In the genomic region with DNA sequence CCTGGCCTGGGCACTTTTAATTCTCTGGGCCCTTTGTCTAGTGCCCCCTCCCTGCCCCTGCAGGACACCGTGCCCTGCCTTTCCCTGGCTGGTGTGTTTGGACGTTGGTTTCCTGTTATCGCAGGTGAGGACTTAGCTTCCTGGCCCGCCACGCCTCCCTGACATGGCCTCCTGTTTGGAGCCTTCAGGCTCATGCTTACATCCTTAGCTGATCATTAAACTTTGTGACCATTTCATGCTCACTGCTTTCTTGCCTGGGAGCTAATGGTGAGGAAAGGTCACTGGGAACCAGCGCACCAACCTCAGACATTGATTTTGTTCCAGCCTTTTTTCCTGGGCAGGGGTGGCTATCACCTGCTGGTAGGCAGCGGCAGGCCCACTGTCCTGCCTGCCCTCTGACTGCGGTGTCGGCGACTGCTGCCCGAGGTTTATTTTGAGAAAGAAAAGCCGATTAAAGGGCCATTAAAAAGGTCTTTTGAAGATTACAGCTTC, we compare ENCODE assay signal across 1 cellular context.
TF ChIP-seq lines count a peak whose summit lies in the region.

No MANE protein-coding gene starts in this region.

TF ChIP-seq in GM23338, 12 proteins besides CTCF, POLR2A, EP300 and RAD21 (continued from another document):
- TF ChIP-seq, protein P1, sequence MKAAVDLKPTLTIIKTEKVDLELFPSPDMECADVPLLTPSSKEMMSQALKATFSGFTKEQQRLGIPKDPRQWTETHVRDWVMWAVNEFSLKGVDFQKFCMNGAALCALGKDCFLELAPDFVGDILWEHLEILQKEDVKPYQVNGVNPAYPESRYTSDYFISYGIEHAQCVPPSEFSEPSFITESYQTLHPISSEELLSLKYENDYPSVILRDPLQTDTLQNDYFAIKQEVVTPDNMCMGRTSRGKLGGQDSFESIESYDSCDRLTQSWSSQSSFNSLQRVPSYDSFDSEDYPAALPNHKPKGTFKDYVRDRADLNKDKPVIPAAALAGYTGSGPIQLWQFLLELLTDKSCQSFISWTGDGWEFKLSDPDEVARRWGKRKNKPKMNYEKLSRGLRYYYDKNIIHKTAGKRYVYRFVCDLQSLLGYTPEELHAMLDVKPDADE (IDR thresholded peaks at IDR 0.05), result no peak
- TF ChIP-seq JUNB (IDR thresholded peaks at IDR 0.05; ENCODE audit: unreplicated experiment) (no peak), EZH2 (IDR thresholded peaks at IDR 0.05; ENCODE audit: low read depth, unreplicated experiment) (no peak), POLR2AphosphoS5 (IDR thresholded peaks at IDR 0.05; ENCODE audit: low read depth) (no peak), ZNF114 (CRISPR knock-in tag; IDR thresholded peaks at IDR 0.05) (no peak), STAT1 (IDR thresholded peaks at IDR 0.05; ENCODE audit: unreplicated experiment) (no peak)
- TF ChIP-seq, protein P2, sequence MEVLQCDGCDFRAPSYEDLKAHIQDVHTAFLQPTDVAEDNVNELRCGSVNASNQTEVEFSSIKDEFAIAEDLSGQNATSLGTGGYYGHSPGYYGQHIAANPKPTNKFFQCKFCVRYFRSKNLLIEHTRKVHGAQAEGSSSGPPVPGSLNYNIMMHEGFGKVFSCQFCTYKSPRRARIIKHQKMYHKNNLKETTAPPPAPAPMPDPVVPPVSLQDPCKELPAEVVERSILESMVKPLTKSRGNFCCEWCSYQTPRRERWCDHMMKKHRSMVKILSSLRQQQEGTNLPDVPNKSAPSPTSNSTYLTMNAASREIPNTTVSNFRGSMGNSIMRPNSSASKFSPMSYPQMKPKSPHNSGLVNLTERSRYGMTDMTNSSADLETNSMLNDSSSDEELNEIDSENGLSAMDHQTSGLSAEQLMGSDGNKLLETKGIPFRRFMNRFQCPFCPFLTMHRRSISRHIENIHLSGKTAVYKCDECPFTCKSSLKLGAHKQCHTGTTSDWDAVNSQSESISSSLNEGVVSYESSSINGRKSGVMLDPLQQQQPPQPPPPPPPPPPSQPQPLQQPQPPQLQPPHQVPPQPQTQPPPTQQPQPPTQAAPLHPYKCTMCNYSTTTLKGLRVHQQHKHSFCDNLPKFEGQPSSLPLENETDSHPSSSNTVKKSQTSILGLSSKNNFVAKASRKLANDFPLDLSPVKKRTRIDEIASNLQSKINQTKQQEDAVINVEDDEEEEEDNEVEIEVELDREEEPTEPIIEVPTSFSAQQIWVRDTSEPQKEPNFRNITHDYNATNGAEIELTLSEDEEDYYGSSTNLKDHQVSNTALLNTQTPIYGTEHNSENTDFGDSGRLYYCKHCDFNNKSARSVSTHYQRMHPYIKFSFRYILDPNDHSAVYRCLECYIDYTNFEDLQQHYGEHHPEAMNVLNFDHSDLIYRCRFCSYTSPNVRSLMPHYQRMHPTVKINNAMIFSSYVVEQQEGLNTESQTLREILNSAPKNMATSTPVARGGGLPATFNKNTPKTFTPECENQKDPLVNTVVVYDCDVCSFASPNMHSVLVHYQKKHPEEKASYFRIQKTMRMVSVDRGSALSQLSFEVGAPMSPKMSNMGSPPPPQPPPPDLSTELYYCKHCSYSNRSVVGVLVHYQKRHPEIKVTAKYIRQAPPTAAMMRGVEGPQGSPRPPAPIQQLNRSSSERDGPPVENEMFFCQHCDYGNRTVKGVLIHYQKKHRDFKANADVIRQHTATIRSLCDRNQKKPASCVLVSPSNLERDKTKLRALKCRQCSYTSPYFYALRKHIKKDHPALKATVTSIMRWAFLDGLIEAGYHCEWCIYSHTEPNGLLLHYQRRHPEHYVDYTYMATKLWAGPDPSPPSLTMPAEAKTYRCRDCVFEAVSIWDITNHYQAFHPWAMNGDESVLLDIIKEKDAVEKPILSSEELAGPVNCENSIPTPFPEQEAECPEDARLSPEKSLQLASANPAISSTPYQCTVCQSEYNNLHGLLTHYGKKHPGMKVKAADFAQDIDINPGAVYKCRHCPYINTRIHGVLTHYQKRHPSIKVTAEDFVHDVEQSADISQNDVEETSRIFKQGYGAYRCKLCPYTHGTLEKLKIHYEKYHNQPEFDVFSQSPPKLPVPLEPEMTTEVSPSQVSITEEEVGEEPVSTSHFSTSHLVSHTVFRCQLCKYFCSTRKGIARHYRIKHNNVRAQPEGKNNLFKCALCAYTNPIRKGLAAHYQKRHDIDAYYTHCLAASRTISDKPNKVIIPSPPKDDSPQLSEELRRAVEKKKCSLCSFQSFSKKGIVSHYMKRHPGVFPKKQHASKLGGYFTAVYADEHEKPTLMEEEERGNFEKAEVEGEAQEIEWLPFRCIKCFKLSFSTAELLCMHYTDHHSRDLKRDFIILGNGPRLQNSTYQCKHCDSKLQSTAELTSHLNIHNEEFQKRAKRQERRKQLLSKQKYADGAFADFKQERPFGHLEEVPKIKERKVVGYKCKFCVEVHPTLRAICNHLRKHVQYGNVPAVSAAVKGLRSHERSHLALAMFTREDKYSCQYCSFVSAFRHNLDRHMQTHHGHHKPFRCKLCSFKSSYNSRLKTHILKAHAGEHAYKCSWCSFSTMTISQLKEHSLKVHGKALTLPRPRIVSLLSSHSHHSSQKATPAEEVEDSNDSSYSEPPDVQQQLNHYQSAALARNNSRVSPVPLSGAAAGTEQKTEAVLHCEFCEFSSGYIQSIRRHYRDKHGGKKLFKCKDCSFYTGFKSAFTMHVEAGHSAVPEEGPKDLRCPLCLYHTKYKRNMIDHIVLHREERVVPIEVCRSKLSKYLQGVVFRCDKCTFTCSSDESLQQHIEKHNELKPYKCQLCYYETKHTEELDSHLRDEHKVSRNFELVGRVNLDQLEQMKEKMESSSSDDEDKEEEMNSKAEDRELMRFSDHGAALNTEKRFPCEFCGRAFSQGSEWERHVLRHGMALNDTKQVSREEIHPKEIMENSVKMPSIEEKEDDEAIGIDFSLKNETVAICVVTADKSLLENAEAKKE (CRISPR knock-in tag; IDR thresholded peaks at IDR 0.05), result no peak
- TF ChIP-seq, protein P3, sequence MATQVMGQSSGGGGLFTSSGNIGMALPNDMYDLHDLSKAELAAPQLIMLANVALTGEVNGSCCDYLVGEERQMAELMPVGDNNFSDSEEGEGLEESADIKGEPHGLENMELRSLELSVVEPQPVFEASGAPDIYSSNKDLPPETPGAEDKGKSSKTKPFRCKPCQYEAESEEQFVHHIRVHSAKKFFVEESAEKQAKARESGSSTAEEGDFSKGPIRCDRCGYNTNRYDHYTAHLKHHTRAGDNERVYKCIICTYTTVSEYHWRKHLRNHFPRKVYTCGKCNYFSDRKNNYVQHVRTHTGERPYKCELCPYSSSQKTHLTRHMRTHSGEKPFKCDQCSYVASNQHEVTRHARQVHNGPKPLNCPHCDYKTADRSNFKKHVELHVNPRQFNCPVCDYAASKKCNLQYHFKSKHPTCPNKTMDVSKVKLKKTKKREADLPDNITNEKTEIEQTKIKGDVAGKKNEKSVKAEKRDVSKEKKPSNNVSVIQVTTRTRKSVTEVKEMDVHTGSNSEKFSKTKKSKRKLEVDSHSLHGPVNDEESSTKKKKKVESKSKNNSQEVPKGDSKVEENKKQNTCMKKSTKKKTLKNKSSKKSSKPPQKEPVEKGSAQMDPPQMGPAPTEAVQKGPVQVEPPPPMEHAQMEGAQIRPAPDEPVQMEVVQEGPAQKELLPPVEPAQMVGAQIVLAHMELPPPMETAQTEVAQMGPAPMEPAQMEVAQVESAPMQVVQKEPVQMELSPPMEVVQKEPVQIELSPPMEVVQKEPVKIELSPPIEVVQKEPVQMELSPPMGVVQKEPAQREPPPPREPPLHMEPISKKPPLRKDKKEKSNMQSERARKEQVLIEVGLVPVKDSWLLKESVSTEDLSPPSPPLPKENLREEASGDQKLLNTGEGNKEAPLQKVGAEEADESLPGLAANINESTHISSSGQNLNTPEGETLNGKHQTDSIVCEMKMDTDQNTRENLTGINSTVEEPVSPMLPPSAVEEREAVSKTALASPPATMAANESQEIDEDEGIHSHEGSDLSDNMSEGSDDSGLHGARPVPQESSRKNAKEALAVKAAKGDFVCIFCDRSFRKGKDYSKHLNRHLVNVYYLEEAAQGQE (IDR thresholded peaks at IDR 0.05; ENCODE audit: unreplicated experiment), result no peak
